Comparison of ENCODE assay signal across 1 cellular context in genomic region chr10:5476918-5477525, GRCh38.
TF ChIP-seq lines count a peak whose summit lies in the region.

No MANE protein-coding gene starts in this region.

TF ChIP-seq in H1, 55 proteins besides CTCF, POLR2A, EP300 and RAD21:
- no peak for TF ChIP-seq TCF12 (IDR thresholded peaks at IDR 0.05; ENCODE audit: low read depth, low read length)
- TF ChIP-seq POLR2AphosphoS5 (IDR thresholded peaks at IDR 0.05; ENCODE audit: low read depth, low read length): no peak
- TF ChIP-seq KDM5A (IDR thresholded peaks at IDR 0.05; ENCODE audit: low read length): no peak
- no peak for TF ChIP-seq JUND (IDR thresholded peaks at IDR 0.05; ENCODE audit: low read length)
- no peak for TF ChIP-seq RNF2 (IDR thresholded peaks at IDR 0.05; ENCODE audit: borderline replicate concordance, low read depth, low read length, missing control alignments, poor library complexity, severe bottlenecking)
